In the genomic region with DNA sequence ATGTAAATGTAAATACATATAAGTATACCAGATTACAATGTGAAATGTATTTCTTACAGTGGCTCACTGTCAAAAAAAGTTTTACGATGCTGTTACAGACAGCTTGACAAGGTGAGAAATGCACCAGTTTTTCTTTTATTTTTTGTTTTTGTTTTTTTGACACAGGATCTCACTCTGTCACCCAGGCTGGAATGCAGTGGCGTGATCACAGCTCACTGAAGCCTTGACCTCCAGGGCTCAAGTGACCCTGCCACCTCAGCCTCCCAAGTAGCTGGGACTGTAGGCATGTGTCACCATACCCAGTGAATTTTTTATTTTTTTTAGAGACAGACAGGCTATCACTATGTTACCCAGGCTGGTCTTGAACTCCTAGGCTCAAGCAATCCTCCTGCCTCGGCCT, we compare ENCODE assay signal across 24 cellular contexts. TPM values are rescaled to one million over a fixed set of nuclear protein-coding genes. Genes with fewer than 3 reads are reported as not detected.
DNase-seq lines count a peak whose midpoint lies in the region; ATAC-seq, FAIRE-seq and TF ChIP-seq lines count a peak whose summit lies in the region.
"Had no signal": no experiment of that assay in that cellular context is flagged by ENCODE, and none has a peak within 500 bp of the region (broad histone marks: within the 10 kb centered on the region; RNA-seq: fewer than 3 reads in every experiment).

No MANE protein-coding gene starts in this region.

- 16% methylated on average over 3 of the region's 3 CpGs for WGBS in HepG2 (ENCODE audit: low lambda C conversion rate)
- WGBS in right lobe of liver (ENCODE audit: insufficient coverage, low coverage, low lambda C conversion rate, missing lambda C conversion rate) = 93% methylated on average over 3 of the region's 3 CpGs

- no peak for FAIRE-seq in HepG2 (lab: Jason Lieb, UNC)
- FAIRE-seq: A549, GM12878, H54 had no signal

- intact Hi-C loops in HepG2 (cut with micrococcal nuclease; ENCODE audit: unreplicated experiment) (no loop called here), right lobe of liver (cut with DNase I) (no loop called here)

- no peaks in the 10 kb centered on the region for H3K4me1 Mint-ChIP-seq in stimulated activated naive B cell treated with anti-CD40 and anti-IgM and Interleukin-4, amounts not matched to agents 10 μg/mL and 1 μg/mL and 100 μg/mL, for 72 hours
- H3K4me1 Mint-ChIP-seq: CD4-positive, alpha-beta memory T cell had no signal

- H3K4me3 ChIP-seq in HepG2 (replicated peaks in 1 of 3; ENCODE audit: insufficient read depth in 1 of 3, low read depth in 2 of 3, low read length in 3 of 3) = no peak overlapping the region
- no peak overlapping the region for H3K4me3 ChIP-seq in right lobe of liver
- H3K4me3 ChIP-seq: A549, GM12878, HAP-1 had no signal

- no peaks in the 10 kb centered on the region for H4K20me1 ChIP-seq in HepG2 (ENCODE audit: insufficient read depth, low read length)

- CTCF ChIA-PET in HepG2 (lab: Yijun Ruan, JAX; ENCODE audit: low intra/inter-chr PET ratio, low total read pairs) = no interaction called here

- TF ChIP-seq EP300 in HepG2 (IDR thresholded peaks at IDR 0.05; ENCODE audit: low read depth in 2 of 2, low read length in 2 of 2) (no peak), HepG2 (CRISPR knock-in tag; IDR thresholded peaks at IDR 0.05; ENCODE audit: borderline replicate concordance) (no peak)

- H3K36me3 ChIP-seq in HepG2 (replicated peaks in 1 of 2; ENCODE audit: control insufficient read depth in 1 of 2, insufficient read depth in 2 of 2, low read length in 2 of 2) (no peaks in the 10 kb centered on the region), right lobe of liver (no peaks in the 10 kb centered on the region)
- H3K36me3 ChIP-seq: HAP-1 had no signal

- H2AFZ ChIP-seq in HepG2 (ENCODE audit: low read length) = no peak overlapping the region

- H3K27me3 ChIP-seq in HepG2 (ENCODE audit: control insufficient read depth in 1 of 2, insufficient read depth in 2 of 2, low read length in 2 of 2) = no peaks in the 10 kb centered on the region
- H3K27me3 ChIP-seq in right lobe of liver = no peaks in the 10 kb centered on the region

- H3K27ac Mint-ChIP-seq in stimulated activated naive B cell treated with anti-CD40 and anti-IgM and Interleukin-4, amounts not matched to agents 10 μg/mL and 1 μg/mL and 100 μg/mL, for 72 hours = peak overlapping the region; percentile 14
- H3K27ac Mint-ChIP-seq: CD4-positive, alpha-beta memory T cell; HFFc6 had no signal

- in situ Hi-C loops in HepG2 (cut with HindIII; ENCODE audit: extremely low pct_ligation_motif_present, low pct_unique_long_range_greater_than_20kb) = no loop called here

- no peak for DNase-seq in HepG2 (ENCODE audit: low spot score)
- no peak for DNase-seq in right lobe of liver
- DNase-seq in kidney tubule cell (ENCODE audit: low spot score) = peak; percentile 10
- DNase-seq in stimulated activated naive B cell treated with anti-CD40 and anti-IgM and Interleukin-4, amounts not matched to agents 10 μg/mL and 1 μg/mL and 100 μg/mL, for 72 hours = no peak
- DNase-seq in superior temporal gyrus (ENCODE audit: extremely low spot score) = no peak
- no peak for DNase-seq in NCI-H1694 (lab: John Stamatoyannopoulos, UW)
- DNase-seq: ACHN; AML-193; C1 segment of cervical spinal cord; Calu3; CD4-positive, alpha-beta memory T cell; COR-L47; DMS53; DND-41; EL; GDM1; GOT3; HFFc6 had no signal

- no peaks in the 10 kb centered on the region for H3K36me3 Mint-ChIP-seq in stimulated activated naive B cell treated with anti-CD40 and anti-IgM and Interleukin-4, amounts not matched to agents 10 μg/mL and 1 μg/mL and 100 μg/mL, for 72 hours
- H3K36me3 Mint-ChIP-seq: CD4-positive, alpha-beta memory T cell had no signal

- ATAC-seq in HepG2 (no peak; the same call in 2 of the 3 replicates), right lobe of liver (no peak)
- ATAC-seq in stimulated activated naive B cell treated with anti-CD40 and anti-IgM and Interleukin-4, amounts not matched to agents 10 μg/mL and 1 μg/mL and 100 μg/mL, for 72 hours (replicated peaks) = no peak
- ATAC-seq: A549, GM12878 had no signal

- H3K4me2 ChIP-seq in HepG2 (ENCODE audit: low read depth, low read length) = no peak overlapping the region; the same call in 1 of the 2 replicates
- H3K4me2 ChIP-seq: A549 had no signal

- H3K79me2 ChIP-seq in HepG2 (ENCODE audit: insufficient read depth, low read length) = no peaks in the 10 kb centered on the region

- no peak overlapping the region for H3K27ac ChIP-seq in HepG2 (ENCODE audit: extremely low read length, insufficient read depth, low read length)
- H3K27ac ChIP-seq in right lobe of liver = no peak overlapping the region
- H3K27ac ChIP-seq: 22Rv1, A549 had no signal

- TF ChIP-seq POLR2A in HepG2 (IDR thresholded peaks at IDR 0.05; ENCODE audit: insufficient read depth in 1 of 2, low read depth in 2 of 2, low read length in 2 of 2) = no peak
- TF ChIP-seq POLR2A in right lobe of liver (IDR thresholded peaks at IDR 0.05) = no peak

- no TSS peak for BruUV-seq in HepG2 (replicated peaks; lab: Mats Ljungman, UMichigan)

- TF ChIP-seq CTCF in HepG2 (CRISPR knock-in tag; IDR thresholded peaks at IDR 0.05) (no peak), right lobe of liver (IDR thresholded peaks at IDR 0.05) (no peak)

- no peaks in the 10 kb centered on the region for H3K27me3 Mint-ChIP-seq in stimulated activated naive B cell treated with anti-CD40 and anti-IgM and Interleukin-4, amounts not matched to agents 10 μg/mL and 1 μg/mL and 100 μg/mL, for 72 hours

- TF ChIP-seq RAD21 in HepG2 (CRISPR knock-in tag; IDR thresholded peaks at IDR 0.05) = no peak

- H3K4me3 Mint-ChIP-seq in stimulated activated naive B cell treated with anti-CD40 and anti-IgM and Interleukin-4, amounts not matched to agents 10 μg/mL and 1 μg/mL and 100 μg/mL, for 72 hours = no peak overlapping the region
- H3K4me3 Mint-ChIP-seq: CD4-positive, alpha-beta memory T cell; HFFc6 had no signal

- H3K9me3 Mint-ChIP-seq in stimulated activated naive B cell treated with anti-CD40 and anti-IgM and Interleukin-4, amounts not matched to agents 10 μg/mL and 1 μg/mL and 100 μg/mL, for 72 hours = no peaks in the 10 kb centered on the region
- H3K9me3 Mint-ChIP-seq: CD4-positive, alpha-beta memory T cell; HFFc6 had no signal

- H3K4me1 ChIP-seq in HepG2 (ENCODE audit: insufficient read depth, low read length) (peaks cover 6% of the 10 kb centered on the region), right lobe of liver (no peaks in the 10 kb centered on the region)
- H3K4me1 ChIP-seq: A549, HAP-1 had no signal

- POLR2A ChIA-PET in HepG2 (lab: Yijun Ruan, JAX) = no interaction called here

- no peaks in the 10 kb centered on the region for H3K9me3 ChIP-seq in HepG2 (ENCODE audit: low read length)
- no peaks in the 10 kb centered on the region for H3K9me3 ChIP-seq in right lobe of liver
- H3K9me3 ChIP-seq: A549, HAP-1 had no signal

- H3K9ac ChIP-seq in HepG2 (ENCODE audit: insufficient read depth, low read depth, low read length) = no peak overlapping the region

RNA-seq across cellular contexts. Expression of a gene that starts 9.2 kb away (rescaled TPM):
- total RNA-seq in HepG2 (2016; rRNA removed; fragmentation: Illumina TruSeq; extraction: Trizol) = 0.08 and 0.11 TPM in 2 replicates
- not detected in 2 replicates for total RNA-seq in HepG2 (2016; cell fraction: cytosol; rRNA removed; fragmentation: Illumina TruSeq; extraction: Trizol; ENCODE audit: low read depth)
- 0.06 and 0.21 TPM in 2 replicates for total RNA-seq in HepG2 (2016; cell fraction: insoluble cytoplasmic fraction; rRNA removed; fragmentation: Illumina TruSeq; extraction: Trizol)
- total RNA-seq in HepG2 (2016; cell fraction: membrane; rRNA removed; fragmentation: Illumina TruSeq; extraction: Trizol) = 0.22 TPM in 1 of 2 replicates, not detected in the other
- 0.31 and 0.60 TPM in 2 replicates for total RNA-seq in HepG2 (2016; cell fraction: nucleus; rRNA removed; fragmentation: Illumina TruSeq; extraction: Trizol)
- 0.01 TPM in 2 replicates for polyA plus RNA-seq in HepG2 (2011; rRNA removed)
- 0.03 TPM in 1 of 2 replicates, not detected in the other for polyA plus RNA-seq in HepG2 (2011; cell fraction: cytosol; rRNA removed)
- polyA plus RNA-seq in HepG2 (2011; cell fraction: nucleus; rRNA removed) = 0.03 TPM in 1 of 2 replicates, not detected in the other
- polyA plus RNA-seq in HepG2 (2012) = 0.09 and 0.17 TPM in 2 replicates
- not detected in 2 replicates for polyA plus RNA-seq in HepG2 (2016; cell fraction: cytosol; fragmentation: Illumina TruSeq; extraction: Trizol; ENCODE audit: low read depth)
- 0.08 TPM in 1 of 2 replicates, not detected in the other for polyA plus RNA-seq in HepG2 (2016; cell fraction: insoluble cytoplasmic fraction; fragmentation: Illumina TruSeq; extraction: Trizol; ENCODE audit: low read depth)
- polyA plus RNA-seq in HepG2 (2016; cell fraction: membrane; fragmentation: Illumina TruSeq; extraction: Trizol; ENCODE audit: low read depth) = not detected in 2 replicates
- polyA plus RNA-seq in HepG2 (2016; cell fraction: nucleus; fragmentation: Illumina TruSeq; extraction: Trizol; ENCODE audit: insufficient read depth, low read depth) = 0.15 and 0.20 TPM in 2 replicates
- 0.07 TPM in 1 of 2 replicates, not detected in the other for polyA minus RNA-seq in HepG2 (2011; rRNA and poly(A)+ RNA removed; ENCODE audit: low replicate concordance)
- not detected in 2 replicates for polyA minus RNA-seq in HepG2 (2011; cell fraction: cytosol; rRNA and poly(A)+ RNA removed)
- 0.25 and 0.26 TPM in 2 replicates for polyA minus RNA-seq in HepG2 (2011; cell fraction: nucleus; rRNA and poly(A)+ RNA removed)
- total RNA-seq in right lobe of liver = under 1 TPM; 0.18 to 0.44 (median 0.26) TPM
- total RNA-seq: Calu3; CD4-positive, alpha-beta memory T cell; HFFc6 had no signal
- polyA plus RNA-seq: BJ; CD4-positive, alpha-beta memory T cell had no signal

RNA-seq across cellular contexts. Expression of a gene that starts 44.5 kb away (rescaled TPM):
- 0.86 and 0.95 TPM in 2 replicates for total RNA-seq in HepG2 (2016; rRNA removed; fragmentation: Illumina TruSeq; extraction: Trizol)
- total RNA-seq in HepG2 (2016; cell fraction: cytosol; rRNA removed; fragmentation: Illumina TruSeq; extraction: Trizol; ENCODE audit: low read depth) = 0.10 and 0.18 TPM in 2 replicates
- 0.84 and 0.86 TPM in 2 replicates for total RNA-seq in HepG2 (2016; cell fraction: insoluble cytoplasmic fraction; rRNA removed; fragmentation: Illumina TruSeq; extraction: Trizol)
- total RNA-seq in HepG2 (2016; cell fraction: membrane; rRNA removed; fragmentation: Illumina TruSeq; extraction: Trizol) = 0.76 and 0.87 TPM in 2 replicates
- total RNA-seq in HepG2 (2016; cell fraction: nucleus; rRNA removed; fragmentation: Illumina TruSeq; extraction: Trizol) = 0.69 and 0.75 TPM in 2 replicates
- polyA plus RNA-seq in HepG2 (2011; rRNA removed) = 0.24 and 0.25 TPM in 2 replicates
- polyA plus RNA-seq in HepG2 (2011; cell fraction: cytosol; rRNA removed) = 0.08 and 0.27 TPM in 2 replicates
- polyA plus RNA-seq in HepG2 (2011; cell fraction: nucleus; rRNA removed) = 0.09 TPM in 1 of 2 replicates, not detected in the other
- 0.13 and 0.53 TPM in 2 replicates for polyA plus RNA-seq in HepG2 (2012)
- polyA plus RNA-seq in HepG2 (2016; cell fraction: cytosol; fragmentation: Illumina TruSeq; extraction: Trizol; ENCODE audit: low read depth) = 0.10 and 0.15 TPM in 2 replicates
- 1.2 TPM in 2 replicates for polyA plus RNA-seq in HepG2 (2016; cell fraction: insoluble cytoplasmic fraction; fragmentation: Illumina TruSeq; extraction: Trizol; ENCODE audit: low read depth)
- 0.58 and 0.64 TPM in 2 replicates for polyA plus RNA-seq in HepG2 (2016; cell fraction: membrane; fragmentation: Illumina TruSeq; extraction: Trizol; ENCODE audit: low read depth)
- polyA plus RNA-seq in HepG2 (2016; cell fraction: nucleus; fragmentation: Illumina TruSeq; extraction: Trizol; ENCODE audit: insufficient read depth, low read depth) = 1.1 TPM in 2 replicates
- 0.14 and 9.8 TPM in 2 replicates for polyA minus RNA-seq in HepG2 (2011; rRNA and poly(A)+ RNA removed; ENCODE audit: low replicate concordance)
- 0.18 and 0.40 TPM in 2 replicates for polyA minus RNA-seq in HepG2 (2011; cell fraction: cytosol; rRNA and poly(A)+ RNA removed)
- 0.26 and 0.37 TPM in 2 replicates for polyA minus RNA-seq in HepG2 (2011; cell fraction: nucleus; rRNA and poly(A)+ RNA removed)
- total RNA-seq in right lobe of liver = 10 to 100 TPM in 3 of 6 experiments, 1 to 10 TPM in 3; 4.7 to 13.6 (median 9.5) TPM
- total RNA-seq: CD4-positive, alpha-beta memory T cell; HFFc6 had no signal
- polyA plus RNA-seq: BJ; CD4-positive, alpha-beta memory T cell had no signal
